In genomic region chr1:4516596-4516995, GRCh38 we compare ENCODE assay signal across 23 cellular contexts.
"Had no signal": no experiment of that assay in that cellular context is flagged by ENCODE, and none has a peak within 500 bp of the region (broad histone marks: within the 10 kb centered on the region; RNA-seq: fewer than 3 reads in every experiment).

No MANE protein-coding gene starts in this region.

- H3K27me3 Mint-ChIP-seq: dendritic cell treated with granulocyte-macrophage colony-stimulating factor and Interleukin-4, amounts not matched to agents 40 ng/mL and 50 ng/mL, for 4 days had no signal

- DNase-seq: cortex of kidney; effector CD8-positive, alpha-beta T cell; effector memory CD8-positive, alpha-beta T cell; endodermal cell; erythroblast; esophagus squamous epithelium; foreskin fibroblast; foreskin melanocyte; gastrocnemius medialis; glutamatergic neuron; head of caudate nucleus; heart right ventricle; hypothalamus; immature natural killer cell; left cardiac atrium; left lung; left ventricle myocardium superior; lower lobe of right lung; mesenchymal stem cell; midbrain; naive thymus-derived CD4-positive, alpha-beta T cell had no signal

- H3K9me3 Mint-ChIP-seq: dendritic cell treated with granulocyte-macrophage colony-stimulating factor and Interleukin-4, amounts not matched to agents 40 ng/mL and 50 ng/mL, for 4 days; effector memory CD8-positive, alpha-beta T cell; endodermal cell; immature natural killer cell had no signal

- H3K4me3 Mint-ChIP-seq: dendritic cell treated with granulocyte-macrophage colony-stimulating factor and Interleukin-4, amounts not matched to agents 40 ng/mL and 50 ng/mL, for 4 days; effector memory CD8-positive, alpha-beta T cell; endodermal cell; immature natural killer cell; naive thymus-derived CD4-positive, alpha-beta T cell had no signal

- H3K36me3 Mint-ChIP-seq: immature natural killer cell; naive thymus-derived CD4-positive, alpha-beta T cell had no signal

- H3K4me1 Mint-ChIP-seq: endodermal cell, immature natural killer cell had no signal

- H3K27ac Mint-ChIP-seq: dendritic cell treated with granulocyte-macrophage colony-stimulating factor and Interleukin-4, amounts not matched to agents 40 ng/mL and 50 ng/mL, for 4 days; effector memory CD8-positive, alpha-beta T cell; endodermal cell; immature natural killer cell; naive thymus-derived CD4-positive, alpha-beta T cell had no signal

- ATAC-seq: effector memory CD8-positive, alpha-beta T cell; esophagus mucosa; gastrocnemius medialis; left cardiac atrium; left lung; lower lobe of right lung; naive thymus-derived CD4-positive, alpha-beta T cell had no signal
